ENCODE assay signal across 25 cellular contexts in genomic region chr7:90165724-90166123, GRCh38. TPM values are rescaled to one million over a fixed set of nuclear protein-coding genes. Genes with fewer than 3 reads are reported as not detected.
DNase-seq lines count a peak whose midpoint lies in the region; ATAC-seq, FAIRE-seq and TF ChIP-seq lines count a peak whose summit lies in the region.
"Had no signal": no experiment of that assay in that cellular context is flagged by ENCODE, and none has a peak within 500 bp of the region (broad histone marks: within the 10 kb centered on the region; RNA-seq: fewer than 3 reads in every experiment).

No MANE protein-coding gene starts in this region.

- H3K4me3 Mint-ChIP-seq in nephron progenitor cell: no peak overlapping the region
- H3K4me3 Mint-ChIP-seq: CD4-positive, alpha-beta memory T cell had no signal

- H3K27me3 Mint-ChIP-seq in nephron progenitor cell (ENCODE audit: low read depth, poor library complexity): no peaks in the 10 kb centered on the region

- no peaks in the 10 kb centered on the region for H3K4me1 Mint-ChIP-seq in nephron progenitor cell
- H3K4me1 Mint-ChIP-seq: CD4-positive, alpha-beta memory T cell had no signal

- no peaks in the 10 kb centered on the region for H3K9me3 ChIP-seq in mucosa of descending colon

- ATAC-seq in mucosa of descending colon (peak; percentile 84), HG03378 (IDR thresholded peaks at IDR 0.05; ENCODE audit: unreplicated experiment) (no peak)
- ATAC-seq: PC-3 had no signal

- peak; percentile 44 for FAIRE-seq in urothelium cell line (lab: Jason Lieb, UNC)
- FAIRE-seq: G401.6, GM12892, GM18507, H1 had no signal

- H3K4me3 ChIP-seq in mucosa of descending colon: no peak overlapping the region
- H3K4me3 ChIP-seq: BLaER1 treated with 17β-estradiol and CSF1 and Interleukin-3, amounts not matched to agents 10 nM and 100 nM had no signal

- H3K9me3 Mint-ChIP-seq in nephron progenitor cell: peaks cover 13% of the 10 kb centered on the region

- DNase-seq in NCI-H1105 treated with DMSO at 0.1 percent for 48 hours (lab: John Stamatoyannopoulos, UW) (peak; percentile 35), RPMI8226 (peak; percentile 15), mucosa of descending colon (peak in 2 of 3 donors; percentile 46 to 81), urothelium cell line (ENCODE audit: low spot score) (no peak), nephron progenitor cell (no peak), NCI-H510A (lab: John Stamatoyannopoulos, UW) (no peak)
- DNase-seq: ACHN; Caco-2; CD4-positive, alpha-beta memory T cell; DMS 273 treated with DMSO at 0.1 percent for 48 hours; Kasumi-1; NCI-H1436 treated with DMSO at 0.1 percent for 48 hours; NCI-H2029; NCI-H2171; NCI-H345; NCI-H526; PC-3; SHP77; SW 1271 had no signal

- H3K36me3 Mint-ChIP-seq in nephron progenitor cell (ENCODE audit: low read depth): peaks cover 5% of the 10 kb centered on the region
- H3K36me3 Mint-ChIP-seq: CD4-positive, alpha-beta memory T cell had no signal

- H3K4me1 ChIP-seq in mucosa of descending colon (ENCODE audit: low read depth): peaks cover 7% of the 10 kb centered on the region
- H3K4me1 ChIP-seq: BLaER1 treated with 17β-estradiol and CSF1 and Interleukin-3, amounts not matched to agents 10 nM and 100 nM; Caco-2 had no signal

- TF ChIP-seq CTCF in mucosa of descending colon (IDR thresholded peaks at IDR 0.05): no peak
- TF ChIP-seq CTCF in nephron progenitor cell (IDR thresholded peaks at IDR 0.05): no peak

- intact Hi-C loops in mucosa of descending colon (cut with DNase I, micrococcal nuclease): loop anchor here in 1 of 2 donors (10.0 kb wide), 1 partner anchor 99 kb away; no protein-coding TSS in a partner anchor

- H3K27ac Mint-ChIP-seq in nephron progenitor cell: no peak overlapping the region
- H3K27ac Mint-ChIP-seq: CD4-positive, alpha-beta memory T cell had no signal

- H3K36me3 ChIP-seq in mucosa of descending colon (ENCODE audit: low read depth): no peaks in the 10 kb centered on the region
- H3K36me3 ChIP-seq: BLaER1 treated with 17β-estradiol and CSF1 and Interleukin-3, amounts not matched to agents 10 nM and 100 nM had no signal

RNA-seq across cellular contexts. Expression of gene STEAP1, which starts 11.5 kb away (rescaled TPM):
- total RNA-seq in mucosa of descending colon: 10 to 100 TPM; 15.9 to 24.6 (median 24.5) TPM
- total RNA-seq: CD4-positive, alpha-beta memory T cell had no signal

RNA-seq across cellular contexts. Expression of gene STEAP2, which starts 45.8 kb away (rescaled TPM):
- total RNA-seq in mucosa of descending colon: 10 to 100 TPM; 22.2 to 26.3 (median 23.1) TPM

Comparison
In these comparisons a context has a peak if more than half of its experiments do, and no peak if none do; other contexts are left out.
1. DNase-seq: peak in NCI-H1105 treated with DMSO at 0.1 percent for 48 hours (single experiment), RPMI8226 (single experiment) and mucosa of descending colon (2 of 3); none in urothelium cell line (single experiment), nephron progenitor cell (single experiment) and NCI-H510A (single experiment).